8 cellular contexts compared by ENCODE assay signal in the genomic region with DNA sequence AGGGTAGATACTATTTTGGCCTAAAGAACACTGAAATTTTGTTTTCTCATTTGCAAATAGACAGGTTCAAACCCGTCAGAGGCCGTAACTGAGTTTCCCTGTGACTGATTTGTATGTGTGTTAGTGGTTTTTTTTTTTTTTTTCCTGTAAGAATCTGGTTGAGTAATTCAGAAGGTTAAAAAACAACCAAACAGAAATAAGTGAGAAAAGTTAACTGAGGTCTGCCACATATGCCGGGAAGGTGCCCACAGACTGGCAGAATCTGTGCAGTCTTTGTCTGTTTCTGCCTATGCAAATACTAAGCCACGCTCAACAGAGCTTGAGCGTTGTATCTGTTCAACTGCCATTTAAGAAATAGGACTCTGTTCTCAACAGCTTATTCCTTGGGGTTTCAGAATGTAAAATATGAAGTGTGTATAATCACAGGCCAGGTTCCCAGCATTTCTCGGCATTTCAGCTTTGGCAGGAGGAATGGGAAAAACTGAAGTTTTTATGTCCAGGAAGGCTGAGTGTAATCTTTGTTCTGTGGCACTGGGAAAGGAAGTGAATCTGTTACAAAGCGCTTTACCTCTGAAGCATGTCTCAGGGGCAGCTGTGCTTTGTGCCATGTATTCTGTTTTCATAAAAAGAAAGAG.
DNase-seq lines count a peak whose midpoint lies in the region; ATAC-seq, FAIRE-seq and TF ChIP-seq lines count a peak whose summit lies in the region.

No MANE protein-coding gene starts in this region.

- peak; percentile 82 for ATAC-seq in HG03060 (IDR thresholded peaks at IDR 0.05; ENCODE audit: low read depth, unreplicated experiment)
- ATAC-seq in activated CD4-positive, alpha-beta T cell treated with anti-CD3 and anti-CD28 coated beads for 36 hours, result peak; percentile 80

- FAIRE-seq in GM19239 (lab: Jason Lieb, UNC), result peak; percentile 95

- H3K27me3 Mint-ChIP-seq in activated CD4-positive, alpha-beta T cell treated with anti-CD3 and anti-CD28 coated beads for 36 hours, result no peaks in the 10 kb centered on the region
- peaks cover 5% of the 10 kb centered on the region for H3K27me3 Mint-ChIP-seq in endothelial cell (ENCODE audit: unreplicated experiment)

- intact Hi-C loops in activated CD4-positive, alpha-beta T cell treated with anti-CD3 and anti-CD28 coated beads for 36 hours (cut with DNase I, micrococcal nuclease), result loop anchor here (1.0 to 2.0 kb wide), 10 partner anchors 8 to 192 kb away; partner anchors contain the start of gene HIF1A (in 2 of the 2)

- no peak for DNase-seq in GM19239 (ENCODE audit: insufficient read length, low spot score)
- peak; percentile 90 for DNase-seq in activated CD4-positive, alpha-beta T cell treated with anti-CD3 and anti-CD28 coated beads for 36 hours
- no peak for DNase-seq in endothelial cell (ENCODE audit: low spot score)
- peak in 2 of 3 experiments; percentile 50 to 54 for DNase-seq in stimulated activated CD4-positive, alpha-beta T cell treated with anti-CD3 and anti-CD28 coated beads, TNF-alpha, amount 100 ng/mL, for 24 hours (ENCODE audit: low read depth in 3 of 3)
- DNase-seq in SW480 (ENCODE audit: low spot score), result no peak
- no peak for DNase-seq in RPMI8226
- no peak for DNase-seq in AG08396 (ENCODE audit: low spot score)

- no peaks in the 10 kb centered on the region for H3K9me3 Mint-ChIP-seq in activated CD4-positive, alpha-beta T cell treated with anti-CD3 and anti-CD28 coated beads for 36 hours (ENCODE audit: low read depth)
- no peaks in the 10 kb centered on the region for H3K9me3 Mint-ChIP-seq in endothelial cell (ENCODE audit: unreplicated experiment)

- peaks cover 65% of the 10 kb centered on the region for H3K36me3 Mint-ChIP-seq in activated CD4-positive, alpha-beta T cell treated with anti-CD3 and anti-CD28 coated beads for 36 hours (ENCODE audit: low read depth)
- H3K36me3 Mint-ChIP-seq in endothelial cell (ENCODE audit: low read depth, unreplicated experiment), result no peaks in the 10 kb centered on the region

- peaks cover 98% of the 10 kb centered on the region for H3K4me1 Mint-ChIP-seq in activated CD4-positive, alpha-beta T cell treated with anti-CD3 and anti-CD28 coated beads for 36 hours
- H3K4me1 Mint-ChIP-seq in endothelial cell (ENCODE audit: unreplicated experiment), result peaks cover 14% of the 10 kb centered on the region

- TF ChIP-seq CTCF in endothelial cell (IDR thresholded peaks at IDR 0.05; ENCODE audit: unreplicated experiment), result no peak

- peak overlapping the region; percentile 56 for H3K4me3 Mint-ChIP-seq in activated CD4-positive, alpha-beta T cell treated with anti-CD3 and anti-CD28 coated beads for 36 hours
- H3K4me3 Mint-ChIP-seq in endothelial cell (ENCODE audit: unreplicated experiment), result no peak overlapping the region

- CTCF ChIA-PET in activated CD4-positive, alpha-beta T cell treated with anti-CD3 and anti-CD28 coated beads for 36 hours (lab: Charles Lee), result interaction anchor here (0.5 to 6.3 kb wide), 17 partner anchors 9 to 358 kb away, joined by 3 to 62 read pairs (median 3); no protein-coding TSS in a partner anchor

- POLR2A ChIA-PET in activated CD4-positive, alpha-beta T cell treated with anti-CD3 and anti-CD28 coated beads for 36 hours (lab: Charles Lee), result interaction anchor here (0.6 to 3.0 kb wide), 12 partner anchors 9 to 193 kb away, joined by 3 to 16 read pairs (median 4); partner anchors contain the start of gene HIF1A

- H3K27ac Mint-ChIP-seq in activated CD4-positive, alpha-beta T cell treated with anti-CD3 and anti-CD28 coated beads for 36 hours, result peak overlapping the region; percentile 99
- peak overlapping the region; percentile 90 for H3K27ac Mint-ChIP-seq in endothelial cell (ENCODE audit: unreplicated experiment)

Comparison
In these comparisons a context has a peak if more than half of its experiments do, and no peak if none do; other contexts are left out.
1. DNase-seq: peak in activated CD4-positive, alpha-beta T cell treated with anti-CD3 and anti-CD28 coated beads for 36 hours (single experiment) and stimulated activated CD4-positive, alpha-beta T cell treated with anti-CD3 and anti-CD28 coated beads, TNF-alpha, amount 100 ng/mL, for 24 hours (2 of 3); none in GM19239 (single experiment), endothelial cell (single experiment), SW480 (single experiment), RPMI8226 (single experiment) and AG08396 (single experiment).